16 cellular contexts compared by ENCODE assay signal in the genomic region with DNA sequence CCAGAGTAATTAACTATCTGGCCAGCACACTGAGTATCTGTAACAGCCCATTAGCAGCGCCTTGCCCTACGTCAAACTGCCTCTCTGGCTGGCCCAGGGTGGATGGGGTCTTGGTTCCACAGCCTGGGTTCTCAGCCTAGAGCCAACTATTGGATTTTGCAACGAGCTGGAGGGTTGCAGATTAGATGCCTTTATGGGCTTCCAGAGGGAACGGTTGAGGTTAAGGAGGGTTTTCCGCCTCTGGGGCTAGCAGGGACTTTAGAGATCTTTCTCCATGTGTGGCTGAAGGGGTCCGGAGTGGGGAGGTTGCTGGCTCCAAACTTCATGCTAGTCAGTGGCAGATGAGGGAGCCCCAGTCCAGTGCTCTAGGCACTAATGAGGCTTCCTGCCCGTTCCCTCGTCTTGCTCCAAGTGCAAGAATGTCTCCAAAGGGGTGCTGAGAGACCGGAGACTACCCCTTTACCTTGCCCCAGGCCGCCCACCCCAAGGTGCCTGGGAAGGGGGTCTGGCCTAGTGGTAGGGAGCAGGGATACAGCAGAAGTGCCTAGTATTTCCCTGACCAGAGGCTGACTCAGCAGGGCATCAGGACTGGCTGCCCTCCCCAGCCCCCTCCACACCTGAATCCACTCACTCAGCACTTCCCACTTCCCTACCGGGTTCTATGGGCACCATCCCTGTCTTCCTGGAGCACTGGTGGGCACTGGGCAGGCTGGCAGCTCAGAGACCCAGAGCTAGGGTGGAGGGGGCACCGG.
DNase-seq lines count a peak whose midpoint lies in the region; TF ChIP-seq lines count a peak whose summit lies in the region.
"Had no signal": no experiment of that assay in that cellular context is flagged by ENCODE, and none has a peak within 500 bp of the region (broad histone marks: within the 10 kb centered on the region; RNA-seq: fewer than 3 reads in every experiment).

No MANE protein-coding gene starts in this region.

- no peak overlapping the region for H3K4me3 ChIP-seq in fibroblast of mammary gland (ENCODE audit: control insufficient read depth, low read depth, low read length)
- H3K4me3 ChIP-seq: coronary artery, lung had no signal

- H3K36me3 Mint-ChIP-seq in activated naive CD4-positive, alpha-beta T cell treated with anti-CD3 and anti-CD28 coated beads, Interleukin-2, amount 50 U/mL, for 24 hours: no peaks in the 10 kb centered on the region
- no peaks in the 10 kb centered on the region for H3K36me3 Mint-ChIP-seq in activated naive CD4-positive, alpha-beta T cell treated with anti-CD3 and anti-CD28 coated beads, Interleukin-2, amount 10 ng/mL, durations not matched to agents 7 days and 5 days
- H3K36me3 Mint-ChIP-seq: naive B cell had no signal

- no peak for TF ChIP-seq CTCF in fibroblast of mammary gland (conservative IDR thresholded peaks at IDR 0.05; ENCODE audit: control insufficient read depth, insufficient read depth, low read depth, low read length)

- H3K4me1 Mint-ChIP-seq in activated naive CD4-positive, alpha-beta T cell treated with anti-CD3 and anti-CD28 coated beads, Interleukin-2, amount 50 U/mL, for 24 hours: peaks cover 70% of the 10 kb centered on the region
- peaks cover 60% of the 10 kb centered on the region for H3K4me1 Mint-ChIP-seq in activated naive CD4-positive, alpha-beta T cell treated with anti-CD3 and anti-CD28 coated beads, Interleukin-2, amount 10 ng/mL, durations not matched to agents 7 days and 5 days

- intact Hi-C loops in posterior cingulate gyrus (cut with DNase I): no loop called here

- CTCF ChIA-PET in activated naive CD4-positive, alpha-beta T cell treated with anti-CD3 and anti-CD28 coated beads, Interleukin-2, amount 10 ng/mL, durations not matched to agents 7 days and 5 days (lab: Charles Lee): interaction anchor here (0.9 to 10.9 kb wide), 4 partner anchors 47 to 390 kb away, joined by 3 to 118 read pairs (median 4); no protein-coding TSS in a partner anchor

- no peak for DNase-seq in activated naive CD4-positive, alpha-beta T cell treated with anti-CD3 and anti-CD28 coated beads, Interleukin-2, amount 10 ng/mL, durations not matched to agents 7 days and 5 days
- DNase-seq in OCI-M1 (lab: John Stamatoyannopoulos, UW): peak; percentile 28
- DNase-seq in fibroblast of mammary gland (ENCODE audit: low read depth): peak; percentile 5
- DNase-seq in GDM1 (lab: John Stamatoyannopoulos, UW): no peak
- no peak for DNase-seq in dedifferentiated amniotic fluid mesenchymal stem cell (ENCODE audit: extremely low spot score)
- no peak for DNase-seq in CD1c-positive myeloid dendritic cell (ENCODE audit: extremely low spot score)
- DNase-seq in posterior cingulate gyrus: no peak
- DNase-seq: ACHN, brain microvascular endothelial cell, NCI-H1105 treated with DMSO at 0.1 percent for 48 hours, NCI-H526, SIG-M5 had no signal

- H3K4me3 Mint-ChIP-seq in activated naive CD4-positive, alpha-beta T cell treated with anti-CD3 and anti-CD28 coated beads, Interleukin-2, amount 50 U/mL, for 24 hours: peak overlapping the region; percentile 30
- no peak overlapping the region for H3K4me3 Mint-ChIP-seq in activated naive CD4-positive, alpha-beta T cell treated with anti-CD3 and anti-CD28 coated beads, Interleukin-2, amount 10 ng/mL, durations not matched to agents 7 days and 5 days

- H3K27me3 Mint-ChIP-seq in activated naive CD4-positive, alpha-beta T cell treated with anti-CD3 and anti-CD28 coated beads, Interleukin-2, amount 50 U/mL, for 24 hours: no peaks in the 10 kb centered on the region
- peaks cover 89% of the 10 kb centered on the region for H3K27me3 Mint-ChIP-seq in activated naive CD4-positive, alpha-beta T cell treated with anti-CD3 and anti-CD28 coated beads, Interleukin-2, amount 10 ng/mL, durations not matched to agents 7 days and 5 days

- H3K27ac Mint-ChIP-seq in activated naive CD4-positive, alpha-beta T cell treated with anti-CD3 and anti-CD28 coated beads, Interleukin-2, amount 50 U/mL, for 24 hours: peak overlapping the region; percentile 17
- no peak overlapping the region for H3K27ac Mint-ChIP-seq in activated naive CD4-positive, alpha-beta T cell treated with anti-CD3 and anti-CD28 coated beads, Interleukin-2, amount 10 ng/mL, durations not matched to agents 7 days and 5 days

- no peaks in the 10 kb centered on the region for H3K9me3 Mint-ChIP-seq in activated naive CD4-positive, alpha-beta T cell treated with anti-CD3 and anti-CD28 coated beads, Interleukin-2, amount 50 U/mL, for 24 hours
- H3K9me3 Mint-ChIP-seq in activated naive CD4-positive, alpha-beta T cell treated with anti-CD3 and anti-CD28 coated beads, Interleukin-2, amount 10 ng/mL, durations not matched to agents 7 days and 5 days: no peaks in the 10 kb centered on the region
- H3K9me3 Mint-ChIP-seq: naive B cell had no signal

Comparison
In these comparisons a context has a peak if more than half of its experiments do, and no peak if none do; other contexts are left out.
1. DNase-seq: peak in OCI-M1 (single experiment) and fibroblast of mammary gland (single experiment); none in activated naive CD4-positive, alpha-beta T cell treated with anti-CD3 and anti-CD28 coated beads, Interleukin-2, amount 10 ng/mL, durations not matched to agents 7 days and 5 days (single experiment), GDM1 (single experiment), dedifferentiated amniotic fluid mesenchymal stem cell (single experiment), CD1c-positive myeloid dendritic cell (single experiment) and posterior cingulate gyrus (0 of 10).